In genomic region chr15:36757189-36757814, GRCh38 we compare ENCODE assay signal across 1 cellular context.
TF ChIP-seq lines count a peak whose summit lies in the region.

No MANE protein-coding gene starts in this region.

TF ChIP-seq in GM12878, 131 proteins besides CTCF, POLR2A, EP300 and RAD21 (continued from another document):
- TF ChIP-seq MYC (IDR thresholded peaks at IDR 0.05; ENCODE audit: insufficient read depth, insufficient read length, insufficient replicate concordance, low read length, severe bottlenecking) (no peak), NR2F1 (conservative IDR thresholded peaks at IDR 0.05) (peak; percentile 78), EED (IDR thresholded peaks at IDR 0.05; ENCODE audit: low read depth) (peak; percentile 30; the same call in 1 of the 2 replicates), GATAD2B (conservative IDR thresholded peaks at IDR 0.05; ENCODE audit: low read depth) (no peak), SRF (IDR thresholded peaks at IDR 0.05; ENCODE audit: low read depth in 2 of 2, low read length in 2 of 2) (no peak), JUND (IDR thresholded peaks at IDR 0.05; ENCODE audit: low read depth, low read length) (no peak), NFYA (IDR thresholded peaks at IDR 0.05; ENCODE audit: borderline replicate concordance, low read depth, low read length) (no peak), CHD1 (IDR thresholded peaks at IDR 0.05; ENCODE audit: low read depth, low read length) (no peak), BMI1 (IDR thresholded peaks at IDR 0.05; ENCODE audit: borderline replicate concordance) (no peak), MEF2A (IDR thresholded peaks at IDR 0.05; ENCODE audit: insufficient read depth, low read depth, low read length) (no peak)
